In the genomic region with DNA sequence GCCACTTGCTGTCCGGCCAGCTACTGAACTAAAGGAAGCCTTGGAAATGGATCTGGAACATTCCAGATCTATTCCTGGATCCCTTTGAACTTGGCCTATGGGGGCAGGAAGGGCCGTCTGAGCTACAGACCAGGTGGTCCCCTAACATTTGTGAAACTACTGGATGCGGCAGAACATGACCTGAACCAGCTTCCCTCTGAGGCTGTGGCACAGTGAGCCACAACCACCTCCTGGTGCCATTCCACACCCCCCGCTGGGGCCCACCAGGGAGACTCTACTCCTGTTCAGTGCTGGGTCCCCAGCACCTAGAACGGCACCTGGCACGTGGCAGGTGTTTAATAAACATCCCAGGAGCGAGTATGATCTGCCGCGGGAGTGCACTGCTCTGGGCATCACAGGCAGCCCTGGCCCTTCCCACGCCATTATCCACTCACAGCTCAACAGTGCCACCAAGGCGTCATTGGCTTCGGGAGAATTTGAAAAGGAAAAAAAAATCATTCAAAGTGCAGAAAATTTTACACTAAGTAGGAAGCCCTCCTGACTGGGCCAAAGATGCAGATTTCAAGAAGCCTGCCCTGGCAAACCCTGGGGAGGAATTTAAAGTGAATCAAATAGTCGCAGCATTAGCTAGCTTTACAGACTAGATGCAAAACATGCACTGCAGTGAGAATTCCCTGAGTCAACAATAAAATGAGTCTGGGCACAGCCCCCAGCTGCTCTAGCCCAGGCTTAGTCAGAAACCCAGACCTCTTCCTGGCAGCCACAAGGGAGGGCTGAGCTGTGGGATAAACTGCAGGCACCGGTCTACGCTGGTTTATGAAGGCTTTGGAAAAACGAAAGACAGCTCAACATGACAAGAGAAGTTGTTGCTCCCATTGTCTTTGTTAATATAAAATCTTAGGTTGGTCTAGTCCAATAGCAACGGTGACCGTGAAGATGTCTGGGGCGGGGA, we compare ENCODE assay signal across 9 cellular contexts. TPM values are rescaled to one million over a fixed set of nuclear protein-coding genes. Genes with fewer than 3 reads are reported as not detected.
DNase-seq lines count a peak whose midpoint lies in the region; ATAC-seq and TF ChIP-seq lines count a peak whose summit lies in the region.
"Had no signal": no experiment of that assay in that cellular context is flagged by ENCODE, and none has a peak within 500 bp of the region (broad histone marks: within the 10 kb centered on the region; RNA-seq: fewer than 3 reads in every experiment).

No MANE protein-coding gene starts in this region.

- no peak overlapping the region for H3K14ac ChIP-seq in trophoblast cell (ENCODE audit: low read length)

- H2AFZ ChIP-seq in trophoblast cell (ENCODE audit: insufficient read depth, low read length, poor library complexity) = no peak overlapping the region

- H3K36me3 ChIP-seq in cardiac muscle cell = no peaks in the 10 kb centered on the region
- H3K36me3 ChIP-seq in transverse colon = no peaks in the 10 kb centered on the region
- H3K36me3 ChIP-seq in trophoblast cell (ENCODE audit: control insufficient read depth in 1 of 2, insufficient read depth in 2 of 2, low read length in 2 of 2) = no peaks in the 10 kb centered on the region

- H2AK5ac ChIP-seq in trophoblast cell (ENCODE audit: low read length) = no peak overlapping the region

- no peak overlapping the region for H2BK5ac ChIP-seq in trophoblast cell (ENCODE audit: low read depth, low read length, poor library complexity)

- H3K9me3 ChIP-seq in cardiac muscle cell (ENCODE audit: low read depth) (no peaks in the 10 kb centered on the region), transverse colon (no peaks in the 10 kb centered on the region), trophoblast cell (ENCODE audit: insufficient read depth, low read depth, low read length) (peaks cover 2% of the 10 kb centered on the region)

- no peaks in the 10 kb centered on the region for H3K79me2 ChIP-seq in trophoblast cell (ENCODE audit: control insufficient read depth, insufficient read depth, low read length, poor library complexity)

- peak in 1 of 2 donors; percentile 73 for DNase-seq in cardiac muscle cell (ENCODE audit: low read depth in 1 of 2, low spot score in 1 of 2)
- DNase-seq in Right ventricle myocardium superior = no peak
- peak; percentile 56 for DNase-seq in RPMI7951 (ENCODE audit: low read depth)
- DNase-seq in head of caudate nucleus = peak in 39 of 42 donors; percentile 25 to 84 (median 55)
- no peak for DNase-seq in transverse colon
- no peak for DNase-seq in trophoblast cell
- no peak for DNase-seq in activated T-cell treated with anti-CD3 and anti-CD28 coated beads, Interleukin-2, amount 50 U/mL, for 48 hours
- no peak for DNase-seq in SKM-1 (lab: John Stamatoyannopoulos, UW; ENCODE audit: unreplicated experiment)

- H3K4me2 ChIP-seq in trophoblast cell (ENCODE audit: low read length) = no peak overlapping the region

- no peaks in the 10 kb centered on the region for H3K79me1 ChIP-seq in trophoblast cell (ENCODE audit: low read length)

- no peak overlapping the region for H3K4me3 ChIP-seq in cardiac muscle cell
- no peak overlapping the region for H3K4me3 ChIP-seq in transverse colon
- H3K4me3 ChIP-seq in trophoblast cell (ENCODE audit: low read depth, low read length) = no peak overlapping the region

- H3K4ac ChIP-seq in trophoblast cell (ENCODE audit: low read depth, low read length) = no peak overlapping the region

- whole genome bisulfite sequencing in transverse colon (ENCODE audit: low coverage in 1 of 2), 2 donors = 0 to 30% methylated on average over 3 to 19 of the region's 19 CpGs
- whole genome bisulfite sequencing in trophoblast cell (ENCODE audit: extremely low coverage, insufficient coverage, insufficient read length) = no CpG with 5 or more reads among the region's 19 CpGs

- TF ChIP-seq EP300 in transverse colon (IDR thresholded peaks at IDR 0.05; ENCODE audit: low read depth) = no peak

- no peak overlapping the region for H3K9ac ChIP-seq in trophoblast cell (ENCODE audit: low read length)

- no peak overlapping the region for H3K18ac ChIP-seq in trophoblast cell (ENCODE audit: low read length)

- no peak overlapping the region for H4K8ac ChIP-seq in trophoblast cell (ENCODE audit: low read depth, low read length)

- H2BK12ac ChIP-seq in trophoblast cell (ENCODE audit: low read length) = no peak overlapping the region

- ATAC-seq in Right ventricle myocardium superior (ENCODE audit: poor library complexity) = no peak

- no peak for TF ChIP-seq POLR2A in transverse colon (IDR thresholded peaks at IDR 0.05)

- no peak overlapping the region for H3K23ac ChIP-seq in trophoblast cell (ENCODE audit: low read length)

- H3K4me1 ChIP-seq in cardiac muscle cell (ENCODE audit: low read depth) (peaks cover 4% of the 10 kb centered on the region), transverse colon (peaks cover 0 to 9% (median 2%) of the 10 kb centered on the region in 4 donors), trophoblast cell (ENCODE audit: control insufficient read depth in 1 of 2, insufficient read depth in 2 of 2, low read length in 2 of 2) (no peaks in the 10 kb centered on the region)

- no peak overlapping the region for H4K12ac ChIP-seq in trophoblast cell (ENCODE audit: low read depth, low read length)

- no peak overlapping the region for H4K91ac ChIP-seq in trophoblast cell (ENCODE audit: low read depth, low read length)

- no peak overlapping the region for H2BK120ac ChIP-seq in trophoblast cell (ENCODE audit: insufficient read depth, low read length, poor library complexity)

- no peaks in the 10 kb centered on the region for H3K27me3 ChIP-seq in cardiac muscle cell
- H3K27me3 ChIP-seq in transverse colon = peaks cover 10% of the 10 kb centered on the region
- H3K27me3 ChIP-seq in trophoblast cell (ENCODE audit: insufficient read depth, low read length) = no peaks in the 10 kb centered on the region

- in situ Hi-C loops in transverse colon (cut with MboI; ENCODE audit: low pct_ligation_motif_present in 1 of 4, low pct_unique_long_range_greater_than_20kb in 1 of 4, low sequenced_read_pairs in 3 of 4) = loop anchor here in 1 of 4 donors (25.0 kb wide), 1 partner anchor 111 kb away; no protein-coding TSS in a partner anchor

- intact Hi-C loops in Right ventricle myocardium superior (cut with DNase I) = loop anchor here (10.0 kb wide), 1 partner anchor 442 kb away; no protein-coding TSS in a partner anchor
- intact Hi-C loops in head of caudate nucleus (cut with DNase I) = no loop called here
- intact Hi-C loops in transverse colon (cut with DNase I; ENCODE audit: low total_unique reads) = loop anchor here (10.0 kb wide), 1 partner anchor 442 kb away; no protein-coding TSS in a partner anchor

- peak; percentile 36 for TF ChIP-seq CTCF in cardiac muscle cell (IDR thresholded peaks at IDR 0.05; ENCODE audit: low read depth, low read length)
- peak in 3 of 5 experiments; percentile 14 to 26 (median 22) for TF ChIP-seq CTCF in transverse colon (IDR thresholded peaks at IDR 0.05)

- H3K27ac ChIP-seq in cardiac muscle cell = no peak overlapping the region
- H3K27ac ChIP-seq in transverse colon = peak overlapping the region in 3 of 4 donors; percentile 24 to 38 (median 32)
- H3K27ac ChIP-seq in trophoblast cell (ENCODE audit: low read depth, low read length) = no peak overlapping the region

RNA-seq across cellular contexts. Expression of a gene that starts 14.3 kb away (rescaled TPM):
- total RNA-seq in cardiac muscle cell (2.2 and 3.8 TPM in 2 replicates), Right ventricle myocardium superior (1.7 TPM), transverse colon (1 to 10 TPM in 1 of 4 donors, under 1 TPM in 2, not detected in 1; 0.68 to 3.7 (median 0.80) TPM)
- polyA plus RNA-seq in cardiac muscle cell = 1.5 and 2.4 TPM in 2 replicates
- total RNA-seq in RPMI7951 (2014; rRNA removed; shearing (Covaris generic)) = 0.39 and 0.48 TPM in 2 replicates
- polyA plus RNA-seq in trophoblast cell (2013) = 0.25 and 0.26 TPM in 2 replicates

RNA-seq across cellular contexts. Expression of a gene that starts 35.9 kb away (rescaled TPM):
- total RNA-seq in cardiac muscle cell (2.2 and 3.2 TPM in 2 replicates), Right ventricle myocardium superior (0.51 TPM), transverse colon (under 1 TPM in 2 of 4 donors, not detected in 2; 0.32 to 0.68 TPM)
- 1.3 and 3.7 TPM in 2 replicates for polyA plus RNA-seq in cardiac muscle cell
- not detected in 2 replicates for total RNA-seq in RPMI7951 (2014; rRNA removed; shearing (Covaris generic))
- 0.25 and 0.46 TPM in 2 replicates for polyA plus RNA-seq in trophoblast cell (2013)
- total RNA-seq: endothelial cell of umbilical vein had no signal

Comparison
In these comparisons a context has a peak if more than half of its experiments do, and no peak if none do; other contexts are left out.
1. DNase-seq: peak in RPMI7951 (single experiment) and head of caudate nucleus (39 of 42); none in Right ventricle myocardium superior (single experiment), transverse colon (single experiment), trophoblast cell (0 of 2), activated T-cell treated with anti-CD3 and anti-CD28 coated beads, Interleukin-2, amount 50 U/mL, for 48 hours (0 of 2) and SKM-1 (single experiment).
2. H3K27ac ChIP-seq: peak in transverse colon (3 of 4); none in cardiac muscle cell (single experiment) and trophoblast cell (single experiment).